In genomic region chr1:94156226-94156625, GRCh38 we compare ENCODE assay signal across 20 cellular contexts. TPM values are rescaled to one million over a fixed set of nuclear protein-coding genes. Genes with fewer than 3 reads are reported as not detected.
DNase-seq lines count a peak whose midpoint lies in the region; ATAC-seq and TF ChIP-seq lines count a peak whose summit lies in the region.
"Had no signal": no experiment of that assay in that cellular context is flagged by ENCODE, and none has a peak within 500 bp of the region (broad histone marks: within the 10 kb centered on the region; RNA-seq: fewer than 3 reads in every experiment).

No MANE protein-coding gene starts in this region.

- POLR2A ChIA-PET in IMR-90 (lab: Charles Lee; ENCODE audit: unreplicated experiment): interaction anchor here (0.7 kb wide), 1 partner anchor 1040 kb away, joined by 3 read pairs; no protein-coding TSS in a partner anchor

- TF ChIP-seq CTCF in IMR-90 (conservative IDR thresholded peaks at IDR 0.05; ENCODE audit: low read depth, low read length): no peak

- CTCF ChIA-PET in IMR-90 (lab: Yijun Ruan, JAX): interaction anchor here (1.4 kb wide), 1 partner anchor 179 kb away, joined by 4 read pairs; no protein-coding TSS in a partner anchor

- H3K4ac ChIP-seq in IMR-90 (ENCODE audit: low read depth, low read length): no peak overlapping the region

- no peaks in the 10 kb centered on the region for H3K27me3 ChIP-seq in IMR-90 (ENCODE audit: control insufficient read depth, insufficient read depth, low read length)
- H3K27me3 ChIP-seq in adipocyte (replicated peaks; ENCODE audit: control insufficient read depth, insufficient read depth, low read length): no peaks in the 10 kb centered on the region

- H3K9me3 ChIP-seq in IMR-90 (ENCODE audit: control insufficient read depth, insufficient read depth, low read length): no peaks in the 10 kb centered on the region
- no peaks in the 10 kb centered on the region for H3K9me3 ChIP-seq in adipocyte (ENCODE audit: control insufficient read depth, low read length)

- no peak overlapping the region for H4K5ac ChIP-seq in IMR-90 (ENCODE audit: low read depth, low read length)

- no peak overlapping the region for H4K8ac ChIP-seq in IMR-90 (ENCODE audit: low read depth in 2 of 2, low read length in 2 of 2)

- ATAC-seq in IMR-90 (ENCODE audit: low read depth): no peak
- ATAC-seq in HG03097 (IDR thresholded peaks at IDR 0.05; ENCODE audit: low FRiP score, unreplicated experiment): no peak
- ATAC-seq in HG02763 (IDR thresholded peaks at IDR 0.05; ENCODE audit: unreplicated experiment): no peak
- ATAC-seq: GM12878, GM23338, HCT116, SK-N-SH treated with all-trans-retinoic acid at 6 μM for 48 hours had no signal

- no peak overlapping the region for H3K18ac ChIP-seq in IMR-90 (ENCODE audit: low read depth, low read length)

- H3K27ac ChIP-seq in IMR-90 (ENCODE audit: insufficient read depth, low read length): no peak overlapping the region

- no peaks in the 10 kb centered on the region for H3K79me1 ChIP-seq in IMR-90 (ENCODE audit: low read depth in 1 of 2, low read length in 2 of 2)

- no peak overlapping the region for H2AFZ ChIP-seq in IMR-90 (replicated peaks; ENCODE audit: low read length, poor library complexity)
- H2AFZ ChIP-seq: GM23338 had no signal

- H4K91ac ChIP-seq in IMR-90 (ENCODE audit: insufficient read depth, low read depth, low read length): no peak overlapping the region

- in situ Hi-C loops in IMR-90 (cut with MboI; ENCODE audit: low sequenced_read_pairs): no loop called here

- DNase-seq in IMR-90: peak; percentile 31
- DNase-seq in adipocyte (ENCODE audit: low read depth): peak; percentile 48
- DNase-seq in foreskin melanocyte: peak; percentile 57
- DNase-seq in stimulated activated CD4-positive, alpha-beta T cell treated with anti-CD3 and anti-CD28 coated beads, Interleukin-4, amount 100 ng/mL, for 24 hours: no peak
- no peak for DNase-seq in NCI-H1092 treated with DMSO at 0.1 percent for 48 hours (lab: John Stamatoyannopoulos, UW)
- DNase-seq: DMS79, Kasumi-1, MM.1S, NCI-H1092, NCI-H1436 treated with DMSO at 0.1 percent for 48 hours, NCI-H1930, NCI-H748 treated with DMSO at 0.1 percent for 48 hours, SIG-M5 had no signal

- H3K14ac ChIP-seq in IMR-90 (replicated peaks; ENCODE audit: low read depth, low read length): no peak overlapping the region

- H3K4me3 ChIP-seq in IMR-90 (ENCODE audit: insufficient read depth, low read depth, low read length): no peak overlapping the region
- H3K4me3 ChIP-seq in adipocyte (ENCODE audit: low read length): no peak overlapping the region
- H3K4me3 ChIP-seq: GM12878, GM23338 had no signal

- no peaks in the 10 kb centered on the region; the same call in 1 of the 2 replicates for H3K4me1 ChIP-seq in IMR-90 (ENCODE audit: control insufficient read depth, insufficient read depth, low read length)
- peaks cover 15% of the 10 kb centered on the region for H3K4me1 ChIP-seq in adipocyte (ENCODE audit: control insufficient read depth, insufficient read depth, low read length)

- BruUV-seq in IMR-90 (replicated peaks; lab: Mats Ljungman, UMichigan): no TSS peak

- H2BK5ac ChIP-seq in IMR-90 (ENCODE audit: low read depth, low read length, poor library complexity, severe bottlenecking): no peak overlapping the region

- H3K4me2 ChIP-seq in IMR-90 (ENCODE audit: low read depth, low read length): no peak overlapping the region
- H3K4me2 ChIP-seq: GM23338 had no signal

- no peaks in the 10 kb centered on the region for H4K20me1 ChIP-seq in IMR-90 (ENCODE audit: insufficient read depth, low read length)

- no peak overlapping the region for H2BK20ac ChIP-seq in IMR-90 (ENCODE audit: low read depth, low read length)

- no peak for TF ChIP-seq RAD21 in IMR-90 (IDR thresholded peaks at IDR 0.05; ENCODE audit: low read length)

- intact Hi-C loops in IMR-90 (cut with micrococcal nuclease): no loop called here

- no peak overlapping the region for H2AK9ac ChIP-seq in IMR-90 (replicated peaks; ENCODE audit: low read depth, low read length, poor library complexity)

- peaks cover 5% of the 10 kb centered on the region; the same call in 1 of the 2 replicates for H3K9me1 ChIP-seq in IMR-90 (ENCODE audit: insufficient read depth, low read length)

- no peak overlapping the region for H3K23ac ChIP-seq in IMR-90 (ENCODE audit: low read depth, low read length)

- no peak for TF ChIP-seq POLR2A in IMR-90 (IDR thresholded peaks at IDR 0.05; ENCODE audit: low read depth, low read length)

- H3K36me3 ChIP-seq in IMR-90 (ENCODE audit: control insufficient read depth, insufficient read depth, low read length): no peaks in the 10 kb centered on the region
- H3K36me3 ChIP-seq in adipocyte (ENCODE audit: control insufficient read depth, insufficient read depth, low read length, severe bottlenecking): no peaks in the 10 kb centered on the region

- H2BK120ac ChIP-seq in IMR-90 (ENCODE audit: low read depth, low read length): no peak overlapping the region

- H2AK5ac ChIP-seq in IMR-90 (ENCODE audit: low read depth, low read length): no peak overlapping the region

- dilution Hi-C loops in IMR-90 (cut with HindIII; ENCODE audit: low sequenced_read_pairs, unreplicated experiment): no loop called here

- H3K9ac ChIP-seq in IMR-90 (ENCODE audit: low read depth, low read length) (no peak overlapping the region), adipocyte (ENCODE audit: low read length) (no peak overlapping the region)

- no peak overlapping the region for H3K56ac ChIP-seq in IMR-90 (ENCODE audit: extremely low read depth, insufficient read depth, low read length)

- no peak overlapping the region for H2BK15ac ChIP-seq in IMR-90 (ENCODE audit: low read depth, low read length)

TF ChIP-seq in IMR-90, 13 proteins besides CTCF, POLR2A, EP300 and RAD21:
- no peak for TF ChIP-seq NFE2L2 (IDR thresholded peaks at IDR 0.05; ENCODE audit: low read depth, low read length)
- TF ChIP-seq FOS (IDR thresholded peaks at IDR 0.05; ENCODE audit: low read depth, low read length): no peak
- no peak for TF ChIP-seq RFX5 (IDR thresholded peaks at IDR 0.05; ENCODE audit: low read depth, low read length)
- TF ChIP-seq MAZ (IDR thresholded peaks at IDR 0.05; ENCODE audit: borderline replicate concordance, low read depth, low read length): no peak
- no peak for TF ChIP-seq CHD1 (IDR thresholded peaks at IDR 0.05; ENCODE audit: low read depth, low read length)
- no peak for TF ChIP-seq SMC3 (IDR thresholded peaks at IDR 0.05; ENCODE audit: low read depth, low read length)
- TF ChIP-seq USF2 (IDR thresholded peaks at IDR 0.05; ENCODE audit: low read depth, low read length): no peak
- TF ChIP-seq ELK1 (IDR thresholded peaks at IDR 0.05; ENCODE audit: borderline replicate concordance, low read depth, low read length): no peak
- TF ChIP-seq RCOR1 (IDR thresholded peaks at IDR 0.05; ENCODE audit: insufficient replicate concordance, low read length): no peak
- no peak for TF ChIP-seq CEBPB (IDR thresholded peaks at IDR 0.05; ENCODE audit: low read depth, low read length)

RNA-seq across cellular contexts. Expression of gene ABCA4, which starts 35.3 kb away (rescaled TPM):
- total RNA-seq in IMR-90 (2012; rRNA removed): under 0.01 TPM in 2 replicates
- 0.11 and 0.36 TPM in 2 replicates for polyA plus RNA-seq in IMR-90 (2012; rRNA removed)
- 0.01 and 0.07 TPM in 2 replicates for polyA plus RNA-seq in IMR-90 (2012; cell fraction: cytosol; rRNA removed)
- 0.40 and 0.99 TPM in 2 replicates for polyA plus RNA-seq in IMR-90 (2012; cell fraction: nucleus; rRNA removed; ENCODE audit: low replicate concordance)
- total RNA-seq: GM23338, NCI-H460 had no signal
- polyA plus RNA-seq: GM23338 had no signal

Comparison
In these comparisons a context has a peak if more than half of its experiments do, and no peak if none do; other contexts are left out.
1. DNase-seq: peak in IMR-90 (single experiment), adipocyte (single experiment) and foreskin melanocyte (single experiment); none in stimulated activated CD4-positive, alpha-beta T cell treated with anti-CD3 and anti-CD28 coated beads, Interleukin-4, amount 100 ng/mL, for 24 hours (single experiment) and NCI-H1092 treated with DMSO at 0.1 percent for 48 hours (single experiment).